ENCODE assay signal across 9 cellular contexts in genomic region chr1:153465728-153466625, GRCh38. TPM values are rescaled to one million over a fixed set of nuclear protein-coding genes. Genes with fewer than 3 reads are reported as not detected.
DNase-seq lines count a peak whose midpoint lies in the region; ATAC-seq and TF ChIP-seq lines count a peak whose summit lies in the region.
"Had no signal": no experiment of that assay in that cellular context is flagged by ENCODE, and none has a peak within 500 bp of the region (broad histone marks: within the 10 kb centered on the region; RNA-seq: fewer than 3 reads in every experiment).

No MANE protein-coding gene starts in this region.

- peak; percentile 62 to 64 for ATAC-seq in CD4-positive, CD25-positive, alpha-beta regulatory T cell (ENCODE audit: low read depth in 2 of 2)

- no peaks in the 10 kb centered on the region for H3K36me3 Mint-ChIP-seq in CD4-positive, CD25-positive, alpha-beta regulatory T cell

- H3K36me3 ChIP-seq in CD4-positive, CD25-positive, alpha-beta regulatory T cell (ENCODE audit: control insufficient read depth, insufficient read depth, low read length), result no peaks in the 10 kb centered on the region
- no peaks in the 10 kb centered on the region for H3K36me3 ChIP-seq in breast epithelium

- peaks cover 0 to 4% (median 3%) of the 10 kb centered on the region in 4 donors for H3K4me1 Mint-ChIP-seq in CD4-positive, CD25-positive, alpha-beta regulatory T cell
- H3K4me1 Mint-ChIP-seq: IgD-negative memory B cell had no signal

- H3K4me3 Mint-ChIP-seq in CD4-positive, CD25-positive, alpha-beta regulatory T cell, result no peak overlapping the region
- H3K4me3 Mint-ChIP-seq: IgD-negative memory B cell had no signal

- H3K4me3 ChIP-seq in CD4-positive, CD25-positive, alpha-beta regulatory T cell (ENCODE audit: low read depth, low read length), result no peak overlapping the region
- H3K4me3 ChIP-seq in breast epithelium, result no peak overlapping the region

- TF ChIP-seq CTCF in breast epithelium (IDR thresholded peaks at IDR 0.05), result peak in 2 of 3 donors; percentile 63 to 65

- H3K27ac ChIP-seq in CD4-positive, CD25-positive, alpha-beta regulatory T cell (ENCODE audit: insufficient read depth, low read length, poor library complexity, severe bottlenecking), result no peak overlapping the region
- H3K27ac ChIP-seq in breast epithelium, result no peak overlapping the region

- H3K9me3 ChIP-seq in CD4-positive, CD25-positive, alpha-beta regulatory T cell (ENCODE audit: control insufficient read depth in 2 of 2, low read length in 2 of 2), result no peaks in the 10 kb centered on the region
- peaks cover 0 to 2% of the 10 kb centered on the region in 2 donors for H3K9me3 ChIP-seq in breast epithelium

- peaks cover 6% of the 10 kb centered on the region for H3K4me1 ChIP-seq in CD4-positive, CD25-positive, alpha-beta regulatory T cell (ENCODE audit: control insufficient read depth, insufficient read depth, low read length, poor library complexity, severe bottlenecking)
- no peaks in the 10 kb centered on the region for H3K4me1 ChIP-seq in breast epithelium

- peaks cover 4% of the 10 kb centered on the region for H3K27me3 ChIP-seq in CD4-positive, CD25-positive, alpha-beta regulatory T cell (ENCODE audit: control insufficient read depth, insufficient read depth, low read length)
- H3K27me3 ChIP-seq in breast epithelium, result no peaks in the 10 kb centered on the region

- peak; percentile 26 to 55 (median 55) for DNase-seq in CD4-positive, CD25-positive, alpha-beta regulatory T cell
- peak; percentile 66 for DNase-seq in HT-29 (ENCODE audit: low spot score)
- DNase-seq in UCSD-AML1 (lab: John Stamatoyannopoulos, UW; ENCODE audit: unreplicated experiment), result peak; percentile 54
- DNase-seq in breast epithelium (ENCODE audit: low spot score in 2 of 2), result no peak
- peak; percentile 72 for DNase-seq in left kidney (ENCODE audit: low read depth, low spot score)
- peak; percentile 26 for DNase-seq in stimulated activated CD8-positive, alpha-beta memory T cell treated with anti-CD3 and anti-CD28 coated beads, Interleukin-12 subunit alpha, Interleukin-12 subunit beta, amount 100 ng/mL, for 24 hours (ENCODE audit: extremely low read depth)
- DNase-seq in GOT3 (lab: John Stamatoyannopoulos, UW), result no peak
- DNase-seq in NCI-H226, result no peak

- intact Hi-C loops in breast epithelium (cut with DNase I; ENCODE audit: low total_unique reads), result no loop called here

- H3K9me3 Mint-ChIP-seq in CD4-positive, CD25-positive, alpha-beta regulatory T cell, result peaks cover 0 to 9% (median 4%) of the 10 kb centered on the region in 7 donors

- H3K27ac Mint-ChIP-seq in CD4-positive, CD25-positive, alpha-beta regulatory T cell, result no peak overlapping the region
- H3K27ac Mint-ChIP-seq: IgD-negative memory B cell had no signal

- H3K27me3 Mint-ChIP-seq in CD4-positive, CD25-positive, alpha-beta regulatory T cell, result peaks cover 28% of the 10 kb centered on the region

- TF ChIP-seq POLR2A in breast epithelium (IDR thresholded peaks at IDR 0.05), result no peak

RNA-seq across cellular contexts. Expression of gene S100A7, which starts 5.5 kb away (rescaled TPM):
- total RNA-seq in CD4-positive, CD25-positive, alpha-beta regulatory T cell, result not detected
- polyA plus RNA-seq in CD4-positive, CD25-positive, alpha-beta regulatory T cell, result not detected
- not detected in 2 replicates for total RNA-seq in HT-29 (2014; rRNA removed; shearing (Covaris generic))
- total RNA-seq in breast epithelium, result not detected
- polyA plus RNA-seq: IgD-negative memory B cell had no signal

RNA-seq across cellular contexts. Expression of gene S100A7A, which starts 49.7 kb away (rescaled TPM):
- total RNA-seq in CD4-positive, CD25-positive, alpha-beta regulatory T cell, result not detected
- not detected for polyA plus RNA-seq in CD4-positive, CD25-positive, alpha-beta regulatory T cell
- total RNA-seq in HT-29 (2014; rRNA removed; shearing (Covaris generic)), result not detected in 2 replicates
- not detected for total RNA-seq in breast epithelium
- polyA plus RNA-seq: IgD-negative memory B cell had no signal

Comparison
In these comparisons a context has a peak if more than half of its experiments do, and no peak if none do; other contexts are left out.
1. DNase-seq: peak in CD4-positive, CD25-positive, alpha-beta regulatory T cell (3 of 3), HT-29 (single experiment), UCSD-AML1 (single experiment), left kidney (single experiment) and stimulated activated CD8-positive, alpha-beta memory T cell treated with anti-CD3 and anti-CD28 coated beads, Interleukin-12 subunit alpha, Interleukin-12 subunit beta, amount 100 ng/mL, for 24 hours (single experiment); none in breast epithelium (0 of 2), GOT3 (single experiment) and NCI-H226 (single experiment).